1 cellular context compared by ENCODE assay signal in genomic region chr9:128211551-128212281, GRCh38.
TF ChIP-seq lines count a peak whose summit lies in the region.

No MANE protein-coding gene starts in this region.

TF ChIP-seq in HCT116, 20 proteins besides CTCF, POLR2A, EP300 and RAD21:
- TF ChIP-seq EZH2 (IDR thresholded peaks at IDR 0.05) (no peak), CEBPB (IDR thresholded peaks at IDR 0.05; ENCODE audit: low read depth) (no peak), ELF1 (IDR thresholded peaks at IDR 0.05; ENCODE audit: borderline replicate concordance, low read depth) (no peak), MAX (IDR thresholded peaks at IDR 0.05) (no peak), ATF3 (IDR thresholded peaks at IDR 0.05) (no peak), SRF (IDR thresholded peaks at IDR 0.05; ENCODE audit: low read depth) (no peak), YY1 (IDR thresholded peaks at IDR 0.05; ENCODE audit: extremely low read depth, insufficient replicate concordance, low read depth, low read length) (no peak), SP1 (IDR thresholded peaks at IDR 0.05; ENCODE audit: low read depth) (no peak), SIN3A (IDR thresholded peaks at IDR 0.05; ENCODE audit: low read depth) (no peak), CBX3 (IDR thresholded peaks at IDR 0.05; ENCODE audit: low read depth) (no peak), ZFX (IDR thresholded peaks at IDR 0.05) (no peak), JUND (IDR thresholded peaks at IDR 0.05) (no peak), EGR1 (IDR thresholded peaks at IDR 0.05; ENCODE audit: low read depth) (no peak), TCF7L2 (IDR thresholded peaks at IDR 0.05; ENCODE audit: borderline replicate concordance, extremely low read depth, insufficient read depth, insufficient read length) (no peak), POLR2AphosphoS5 (IDR thresholded peaks at IDR 0.05; ENCODE audit: low read depth, low read length) (no peak), ZNF274 (IDR thresholded peaks at IDR 0.05; ENCODE audit: low read depth, low read length) (no peak), EZH2phosphoT487 (IDR thresholded peaks at IDR 0.05; ENCODE audit: borderline replicate concordance) (no peak), FOSL1 (IDR thresholded peaks at IDR 0.05; ENCODE audit: low read depth) (no peak)
- TF ChIP-seq, protein P1, sequence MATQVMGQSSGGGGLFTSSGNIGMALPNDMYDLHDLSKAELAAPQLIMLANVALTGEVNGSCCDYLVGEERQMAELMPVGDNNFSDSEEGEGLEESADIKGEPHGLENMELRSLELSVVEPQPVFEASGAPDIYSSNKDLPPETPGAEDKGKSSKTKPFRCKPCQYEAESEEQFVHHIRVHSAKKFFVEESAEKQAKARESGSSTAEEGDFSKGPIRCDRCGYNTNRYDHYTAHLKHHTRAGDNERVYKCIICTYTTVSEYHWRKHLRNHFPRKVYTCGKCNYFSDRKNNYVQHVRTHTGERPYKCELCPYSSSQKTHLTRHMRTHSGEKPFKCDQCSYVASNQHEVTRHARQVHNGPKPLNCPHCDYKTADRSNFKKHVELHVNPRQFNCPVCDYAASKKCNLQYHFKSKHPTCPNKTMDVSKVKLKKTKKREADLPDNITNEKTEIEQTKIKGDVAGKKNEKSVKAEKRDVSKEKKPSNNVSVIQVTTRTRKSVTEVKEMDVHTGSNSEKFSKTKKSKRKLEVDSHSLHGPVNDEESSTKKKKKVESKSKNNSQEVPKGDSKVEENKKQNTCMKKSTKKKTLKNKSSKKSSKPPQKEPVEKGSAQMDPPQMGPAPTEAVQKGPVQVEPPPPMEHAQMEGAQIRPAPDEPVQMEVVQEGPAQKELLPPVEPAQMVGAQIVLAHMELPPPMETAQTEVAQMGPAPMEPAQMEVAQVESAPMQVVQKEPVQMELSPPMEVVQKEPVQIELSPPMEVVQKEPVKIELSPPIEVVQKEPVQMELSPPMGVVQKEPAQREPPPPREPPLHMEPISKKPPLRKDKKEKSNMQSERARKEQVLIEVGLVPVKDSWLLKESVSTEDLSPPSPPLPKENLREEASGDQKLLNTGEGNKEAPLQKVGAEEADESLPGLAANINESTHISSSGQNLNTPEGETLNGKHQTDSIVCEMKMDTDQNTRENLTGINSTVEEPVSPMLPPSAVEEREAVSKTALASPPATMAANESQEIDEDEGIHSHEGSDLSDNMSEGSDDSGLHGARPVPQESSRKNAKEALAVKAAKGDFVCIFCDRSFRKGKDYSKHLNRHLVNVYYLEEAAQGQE (IDR thresholded peaks at IDR 0.05; ENCODE audit: low read depth), result no peak
- TF ChIP-seq, protein P2, sequence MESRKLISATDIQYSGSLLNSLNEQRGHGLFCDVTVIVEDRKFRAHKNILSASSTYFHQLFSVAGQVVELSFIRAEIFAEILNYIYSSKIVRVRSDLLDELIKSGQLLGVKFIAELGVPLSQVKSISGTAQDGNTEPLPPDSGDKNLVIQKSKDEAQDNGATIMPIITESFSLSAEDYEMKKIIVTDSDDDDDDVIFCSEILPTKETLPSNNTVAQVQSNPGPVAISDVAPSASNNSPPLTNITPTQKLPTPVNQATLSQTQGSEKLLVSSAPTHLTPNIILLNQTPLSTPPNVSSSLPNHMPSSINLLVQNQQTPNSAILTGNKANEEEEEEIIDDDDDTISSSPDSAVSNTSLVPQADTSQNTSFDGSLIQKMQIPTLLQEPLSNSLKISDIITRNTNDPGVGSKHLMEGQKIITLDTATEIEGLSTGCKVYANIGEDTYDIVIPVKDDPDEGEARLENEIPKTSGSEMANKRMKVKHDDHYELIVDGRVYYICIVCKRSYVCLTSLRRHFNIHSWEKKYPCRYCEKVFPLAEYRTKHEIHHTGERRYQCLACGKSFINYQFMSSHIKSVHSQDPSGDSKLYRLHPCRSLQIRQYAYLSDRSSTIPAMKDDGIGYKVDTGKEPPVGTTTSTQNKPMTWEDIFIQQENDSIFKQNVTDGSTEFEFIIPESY (IDR thresholded peaks at IDR 0.05; ENCODE audit: extremely low read depth, insufficient replicate concordance, low read length), result no peak
